In genomic region chr15:57323806-57324589, GRCh38 we compare ENCODE assay signal across 9 cellular contexts. TPM values are rescaled to one million over a fixed set of nuclear protein-coding genes. Genes with fewer than 3 reads are reported as not detected.
DNase-seq lines count a peak whose midpoint lies in the region; ATAC-seq, FAIRE-seq and TF ChIP-seq lines count a peak whose summit lies in the region.
"Had no signal": no experiment of that assay in that cellular context is flagged by ENCODE, and none has a peak within 500 bp of the region (broad histone marks: within the 10 kb centered on the region; RNA-seq: fewer than 3 reads in every experiment).

No MANE protein-coding gene starts in this region.

- H3K27ac ChIP-seq in astrocyte (ENCODE audit: low read depth, low read length): no peak overlapping the region
- H3K27ac ChIP-seq in muscle layer of duodenum (ENCODE audit: low read length): peak overlapping the region; percentile 72
- no peak overlapping the region for H3K27ac ChIP-seq in uterus
- H3K27ac ChIP-seq: C4-2B had no signal

- no peaks in the 10 kb centered on the region for H3K79me2 ChIP-seq in astrocyte (ENCODE audit: insufficient read depth, low read length)

- no peaks in the 10 kb centered on the region for H3K36me3 ChIP-seq in astrocyte (ENCODE audit: insufficient read depth, low read length)
- no peaks in the 10 kb centered on the region for H3K36me3 ChIP-seq in muscle layer of duodenum (ENCODE audit: control insufficient read depth in 1 of 2, insufficient read depth in 2 of 2, low read length in 2 of 2)
- no peaks in the 10 kb centered on the region for H3K36me3 ChIP-seq in uterus

- H3K9me3 Mint-ChIP-seq in astrocyte (ENCODE audit: unreplicated experiment): no peaks in the 10 kb centered on the region

- no peak overlapping the region for H3K27ac Mint-ChIP-seq in astrocyte (ENCODE audit: unreplicated experiment)

- no peak overlapping the region for H2AFZ ChIP-seq in astrocyte (ENCODE audit: low read depth, low read length)

- no peak for TF ChIP-seq CTCF in astrocyte (IDR thresholded peaks at IDR 0.05; ENCODE audit: insufficient read depth, low read depth, low read length)
- TF ChIP-seq CTCF in uterus (IDR thresholded peaks at IDR 0.05): no peak

- DNase-seq in NCI-H2107 treated with DMSO at 0.1 percent for 48 hours (lab: John Stamatoyannopoulos, UW; ENCODE audit: unreplicated experiment) (peak; percentile 30), NCI-H2107 (lab: John Stamatoyannopoulos, UW) (no peak), NCI-H2171 treated with DMSO at 0.1 percent for 48 hours (lab: John Stamatoyannopoulos, UW) (peak; percentile 92), astrocyte (ENCODE audit: low read depth) (peak; percentile 50), uterus (no peak)

- H3K36me3 Mint-ChIP-seq in astrocyte (ENCODE audit: low read depth, unreplicated experiment): no peaks in the 10 kb centered on the region

- H3K4me2 ChIP-seq in astrocyte (ENCODE audit: low read length): peak overlapping the region; percentile 22

- FAIRE-seq in astrocyte (lab: Jason Lieb, UNC): no peak

- no peaks in the 10 kb centered on the region for H3K27me3 Mint-ChIP-seq in astrocyte (ENCODE audit: low read depth, unreplicated experiment)

- no peak for TF ChIP-seq POLR2A in uterus (IDR thresholded peaks at IDR 0.05)

- no peaks in the 10 kb centered on the region for H4K20me1 ChIP-seq in astrocyte (ENCODE audit: insufficient read depth, low read length)

- no peak overlapping the region for H3K9ac ChIP-seq in astrocyte (ENCODE audit: low read length)

- intact Hi-C loops in uterus (cut with DNase I; ENCODE audit: low total_unique reads): no loop called here

- peaks cover 30% of the 10 kb centered on the region for H3K4me1 ChIP-seq in astrocyte (ENCODE audit: insufficient read depth, low read length)
- H3K4me1 ChIP-seq in muscle layer of duodenum (ENCODE audit: control insufficient read depth in 1 of 2, insufficient read depth in 2 of 2, low read length in 2 of 2): peaks cover 0 to 5% of the 10 kb centered on the region in 2 donors
- H3K4me1 ChIP-seq in uterus: no peaks in the 10 kb centered on the region

- H3K4me1 Mint-ChIP-seq in astrocyte (ENCODE audit: low read depth, unreplicated experiment): peaks cover 11% of the 10 kb centered on the region

- H3K4me3 Mint-ChIP-seq in astrocyte (ENCODE audit: unreplicated experiment): no peak overlapping the region

- H3K27me3 ChIP-seq in astrocyte (ENCODE audit: insufficient read depth, low read length): no peaks in the 10 kb centered on the region
- H3K27me3 ChIP-seq in muscle layer of duodenum (ENCODE audit: low read depth, low read length): no peaks in the 10 kb centered on the region
- H3K27me3 ChIP-seq in uterus: no peaks in the 10 kb centered on the region

- no peaks in the 10 kb centered on the region for H3K9me3 ChIP-seq in astrocyte (ENCODE audit: insufficient read depth, low read depth, low read length)
- no peaks in the 10 kb centered on the region for H3K9me3 ChIP-seq in muscle layer of duodenum (ENCODE audit: control insufficient read depth in 1 of 2, low read length in 2 of 2)
- no peaks in the 10 kb centered on the region for H3K9me3 ChIP-seq in uterus

- ATAC-seq in GM19328 (IDR thresholded peaks at IDR 0.05; ENCODE audit: unreplicated experiment): no peak
- no peak for ATAC-seq in activated CD4-positive, CD25-positive, alpha-beta regulatory T cell treated with anti-CD3 and anti-CD28 coated beads, Interleukin-2, amount 50 U/mL, for 24 hours

- no peak overlapping the region for H3K4me3 ChIP-seq in astrocyte (ENCODE audit: insufficient read depth, low read depth, low read length)
- H3K4me3 ChIP-seq in muscle layer of duodenum (ENCODE audit: low read depth in 1 of 2, low read length in 2 of 2): no peak overlapping the region
- H3K4me3 ChIP-seq in uterus: no peak overlapping the region

RNA-seq across cellular contexts. Expression of gene CGNL1, which starts 52.3 kb away (rescaled TPM):
- total RNA-seq in astrocyte (10.2 and 11.0 TPM in 2 replicates), uterus (10 to 100 TPM; 15.1 to 74.4 (median 31.7) TPM)

Comparison
In these comparisons a context has a peak if more than half of its experiments do, and no peak if none do; other contexts are left out.
1. DNase-seq: peak in NCI-H2107 treated with DMSO at 0.1 percent for 48 hours (single experiment), NCI-H2171 treated with DMSO at 0.1 percent for 48 hours (single experiment) and astrocyte (single experiment); none in NCI-H2107 (single experiment) and uterus (0 of 2).